34 cellular contexts compared by ENCODE assay signal in the genomic region with DNA sequence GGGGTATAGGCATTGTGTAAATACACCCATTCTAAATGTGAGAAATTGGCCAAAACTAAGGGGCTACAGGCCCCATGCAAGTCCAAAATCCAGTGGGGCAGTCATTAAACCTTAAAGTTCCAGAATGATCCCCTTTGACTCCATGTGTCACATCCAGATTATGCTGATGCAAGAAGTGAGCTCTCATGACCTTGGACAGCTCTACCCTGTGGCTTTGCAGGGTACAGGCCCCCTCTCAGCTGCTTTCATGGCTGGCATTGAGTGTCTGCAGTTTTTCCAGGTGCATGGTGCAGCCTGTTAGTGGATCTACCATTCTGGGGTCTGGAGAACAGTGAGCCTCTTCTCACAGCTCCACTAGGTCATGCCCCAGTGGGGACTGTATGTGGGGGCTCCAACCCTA. TPM values are rescaled to one million over a fixed set of nuclear protein-coding genes. Genes with fewer than 3 reads are reported as not detected.
"Had no signal": no experiment of that assay in that cellular context is flagged by ENCODE, and none has a peak within 500 bp of the region (broad histone marks: within the 10 kb centered on the region; RNA-seq: fewer than 3 reads in every experiment).

No MANE protein-coding gene starts in this region.

- H3K4me3 Mint-ChIP-seq: activated B cell treated with CpG ODN at 0.5 μM for 24 hours; activated CD4-positive, alpha-beta memory T cell treated with anti-CD3 and anti-CD28 coated beads for 36 hours; activated naive CD4-positive, alpha-beta T cell treated with anti-CD3 and anti-CD28 coated beads, Interleukin-2, amount 50 U/mL, for 24 hours; activated naive CD8-positive, alpha-beta T cell treated with anti-CD3 and anti-CD28 coated beads, Interleukin-2, amount 10 ng/mL, durations not matched to agents 7 days and 5 days; activated T-cell treated with anti-CD3 and anti-CD28 coated beads, Interleukin-2, amount 50 U/mL, for 24 hours; central memory CD8-positive, alpha-beta T cell had no signal

- H3K4me1 ChIP-seq: ascending aorta, Peyer's patch, SJSA1 had no signal

- H3K4me1 Mint-ChIP-seq: activated B cell treated with CpG ODN at 0.5 μM for 24 hours; activated naive CD4-positive, alpha-beta T cell treated with anti-CD3 and anti-CD28 coated beads, Interleukin-2, amount 50 U/mL, for 24 hours; activated naive CD8-positive, alpha-beta T cell treated with anti-CD3 and anti-CD28 coated beads, Interleukin-2, amount 10 ng/mL, durations not matched to agents 7 days and 5 days; central memory CD8-positive, alpha-beta T cell had no signal

- H3K4me3 ChIP-seq: ascending aorta, cardiac muscle cell, MG63, Peyer's patch, SJSA1 had no signal

- H3K27me3 Mint-ChIP-seq: activated CD4-positive, alpha-beta memory T cell treated with anti-CD3 and anti-CD28 coated beads for 36 hours; central memory CD8-positive, alpha-beta T cell had no signal

- H3K36me3 ChIP-seq: ascending aorta, cardiac muscle cell, MG63, Peyer's patch, SJSA1 had no signal

- H3K27ac ChIP-seq: ascending aorta, cardiac muscle cell, Peyer's patch, SJSA1, VCaP had no signal

- H3K9me3 Mint-ChIP-seq: activated B cell treated with CpG ODN at 0.5 μM for 24 hours; activated CD4-positive, alpha-beta memory T cell treated with anti-CD3 and anti-CD28 coated beads for 36 hours; activated naive CD4-positive, alpha-beta T cell treated with anti-CD3 and anti-CD28 coated beads, Interleukin-2, amount 50 U/mL, for 24 hours; activated naive CD8-positive, alpha-beta T cell treated with anti-CD3 and anti-CD28 coated beads, Interleukin-2, amount 10 ng/mL, durations not matched to agents 7 days and 5 days; activated T-cell treated with anti-CD3 and anti-CD28 coated beads, Interleukin-2, amount 50 U/mL, for 24 hours; activated T-helper 2 cell treated with anti-CD3 and anti-CD28 coated beads, Interferon-gamma antibody, Interleukin-2, Interleukin-4, amounts not matched to agents 10 μg/mL and 5 μg/mL and 100 μg/mL, durations not matched to agents 14 hours and 24 hours and 36 hours; central memory CD8-positive, alpha-beta T cell had no signal

- H3K9me3 ChIP-seq: ascending aorta, MG63, Peyer's patch, SJSA1 had no signal

- DNase-seq: activated B cell treated with CpG ODN at 0.5 μM for 24 hours; activated CD4-positive, alpha-beta memory T cell treated with anti-CD3 and anti-CD28 coated beads for 36 hours; activated CD4-positive, alpha-beta T cell treated with anti-CD3 and anti-CD28 coated beads for 4 hours; activated CD4-positive, alpha-beta T cell treated with anti-CD3 and anti-CD28 coated beads, Interleukin-2, amount 50 U/mL, for 1 hour; activated CD4-positive, CD25-positive, alpha-beta regulatory T cell treated with anti-CD3 and anti-CD28 coated beads, Interleukin-2, amount 50 U/mL, for 72 hours; activated gamma-delta T cell; activated naive CD4-positive, alpha-beta T cell treated with Interleukin-2 at 50 U/mL for 16 hours; activated naive CD8-positive, alpha-beta T cell treated with anti-CD3 and anti-CD28 coated beads, Interleukin-2, amount 10 ng/mL, durations not matched to agents 7 days and 5 days; activated T-cell treated with anti-CD3 and anti-CD28 coated beads, Interleukin-2, amount 50 U/mL, for 24 hours; amygdala; Kasumi-1; KG1; MG63; NCI-H1105 treated with DMSO at 0.1 percent for 48 hours; NCI-H1436; NCI-H1694; NCI-H1930; NCI-H2081 treated with DMSO at 0.1 percent for 48 hours; NCI-H345; NCI-H524 treated with DMSO at 0.1 percent for 48 hours; Peyer's patch; RPMI8226; SHP77 treated with DMSO at 0.1 percent for 48 hours; SW 1271; T-helper 1 cell; T-helper 2 cell; T-helper 9 cell had no signal

- H3K27ac Mint-ChIP-seq: activated B cell treated with CpG ODN at 0.5 μM for 24 hours; activated CD4-positive, alpha-beta memory T cell treated with anti-CD3 and anti-CD28 coated beads for 36 hours; activated naive CD4-positive, alpha-beta T cell treated with anti-CD3 and anti-CD28 coated beads, Interleukin-2, amount 50 U/mL, for 24 hours; activated naive CD8-positive, alpha-beta T cell treated with anti-CD3 and anti-CD28 coated beads, Interleukin-2, amount 10 ng/mL, durations not matched to agents 7 days and 5 days; activated T-cell treated with anti-CD3 and anti-CD28 coated beads, Interleukin-2, amount 50 U/mL, for 24 hours; activated T-helper 2 cell treated with anti-CD3 and anti-CD28 coated beads, Interferon-gamma antibody, Interleukin-2, Interleukin-4, amounts not matched to agents 10 μg/mL and 5 μg/mL and 100 μg/mL, durations not matched to agents 14 hours and 24 hours and 36 hours had no signal

- H3K27me3 ChIP-seq: ascending aorta, cardiac muscle cell, MG63, Peyer's patch had no signal

- H3K36me3 Mint-ChIP-seq: activated CD4-positive, alpha-beta memory T cell treated with anti-CD3 and anti-CD28 coated beads for 36 hours; activated naive CD4-positive, alpha-beta T cell treated with anti-CD3 and anti-CD28 coated beads, Interleukin-2, amount 50 U/mL, for 24 hours; activated naive CD8-positive, alpha-beta T cell treated with anti-CD3 and anti-CD28 coated beads, Interleukin-2, amount 10 ng/mL, durations not matched to agents 7 days and 5 days had no signal

RNA-seq across cellular contexts. Expression of gene ANKFN1, which starts 7.3 kb away (rescaled TPM):
- total RNA-seq: activated B cell treated with CpG ODN at 0.5 μM for 24 hours; activated CD4-positive, alpha-beta memory T cell treated with anti-CD3 and anti-CD28 coated beads for 36 hours; activated naive CD8-positive, alpha-beta T cell treated with anti-CD3 and anti-CD28 coated beads, Interleukin-2, amount 10 ng/mL, durations not matched to agents 7 days and 5 days; activated T-helper 2 cell treated with anti-CD3 and anti-CD28 coated beads, Interferon-gamma antibody, Interleukin-2, Interleukin-4, amounts not matched to agents 10 μg/mL and 5 μg/mL and 100 μg/mL, durations not matched to agents 14 hours and 24 hours and 36 hours; ascending aorta had no signal
- polyA plus RNA-seq: cardiac muscle cell had no signal
